In the genomic region with DNA sequence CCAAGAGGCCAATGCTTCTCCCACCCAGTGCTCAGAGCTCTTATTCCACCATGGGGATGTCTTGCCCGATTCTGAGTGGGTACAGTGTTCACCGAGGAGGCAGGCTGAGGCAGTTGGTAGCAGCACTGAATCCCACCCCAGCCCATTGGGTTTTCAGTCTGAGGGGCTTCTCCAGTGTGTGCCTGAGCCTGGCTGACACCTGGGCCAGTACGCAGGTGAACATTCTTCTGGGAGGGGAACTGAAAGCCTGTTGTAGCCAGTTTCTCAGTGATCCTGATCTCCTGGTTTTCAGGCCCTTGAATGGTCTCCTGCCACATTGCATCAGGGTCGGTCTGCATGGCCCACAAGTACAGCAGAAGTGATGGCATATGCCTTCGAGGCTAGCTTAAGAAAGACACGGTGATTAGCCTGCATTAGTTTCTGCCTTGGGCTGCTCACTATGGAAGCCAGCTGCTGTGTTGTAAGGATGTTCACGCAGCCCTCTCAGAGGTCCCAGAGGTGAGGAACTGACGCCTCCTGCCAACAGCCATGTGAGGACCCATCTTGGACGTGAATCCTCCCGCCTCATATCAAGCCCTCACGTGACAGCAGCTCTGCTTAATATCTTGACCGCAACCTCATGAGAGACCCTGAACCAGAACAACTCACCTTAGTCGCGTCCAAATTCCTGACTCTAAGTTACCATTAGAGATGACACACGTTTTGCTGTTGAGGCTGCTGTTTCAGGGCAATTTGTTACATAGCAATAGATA, we compare ENCODE assay signal across 17 cellular contexts.
DNase-seq lines count a peak whose midpoint lies in the region; TF ChIP-seq lines count a peak whose summit lies in the region.
"Had no signal": no experiment of that assay in that cellular context is flagged by ENCODE, and none has a peak within 500 bp of the region (broad histone marks: within the 10 kb centered on the region; RNA-seq: fewer than 3 reads in every experiment).

No MANE protein-coding gene starts in this region.

- peaks cover 45% of the 10 kb centered on the region for H3K4me1 Mint-ChIP-seq in mesothelial cell of epicardium
- peaks cover 37 to 49% of the 10 kb centered on the region in 2 experiments for H3K4me1 Mint-ChIP-seq in H9

- H2BK120ac ChIP-seq in mesenchymal stem cell (ENCODE audit: low read depth, low read length): no peak overlapping the region
- no peak overlapping the region for H2BK120ac ChIP-seq in H9 (ENCODE audit: low read depth, low read length, poor library complexity, severe bottlenecking)

- H2BK12ac ChIP-seq in mesenchymal stem cell (ENCODE audit: low read length in 2 of 2): no peak overlapping the region
- no peak overlapping the region for H2BK12ac ChIP-seq in H9 (ENCODE audit: insufficient read length, low read depth, low read length)

- H3K23me2 ChIP-seq in H9 (ENCODE audit: insufficient read length, low read depth, low read length, poor library complexity, severe bottlenecking): no peaks in the 10 kb centered on the region

- no peak overlapping the region for H2AFZ ChIP-seq in mesenchymal stem cell (ENCODE audit: low read depth, low read length)
- H2AFZ ChIP-seq in H9 (ENCODE audit: low read length): no peak overlapping the region

- no peak overlapping the region for H3K56ac ChIP-seq in H9 (ENCODE audit: insufficient read length, low read depth, low read length)

- H2AK5ac ChIP-seq in mesenchymal stem cell (ENCODE audit: low read length, severe bottlenecking) (peak overlapping the region; percentile 15), H9 (ENCODE audit: insufficient read length, low read length) (no peak overlapping the region)

- H3K4me3 Mint-ChIP-seq in mesothelial cell of epicardium (no peak overlapping the region), H9 (no peak overlapping the region)
- H3K4me3 Mint-ChIP-seq: HFFc6 had no signal

- H4K8ac ChIP-seq in mesenchymal stem cell (ENCODE audit: low read length): no peak overlapping the region
- H4K8ac ChIP-seq in H9 (replicated peaks; ENCODE audit: insufficient read length, low read depth, low read length): no peak overlapping the region

- TF ChIP-seq CTCF in mesothelial cell of epicardium (IDR thresholded peaks at IDR 0.05; ENCODE audit: unreplicated experiment) (no peak), H9 (conservative IDR thresholded peaks at IDR 0.05) (no peak)

- WGBS in mesenchymal stem cell: 90% methylated on average over 15 of the region's 15 CpGs
- no CpG with 5 or more reads among the region's 15 CpGs for WGBS in H9 (ENCODE audit: extremely low coverage, insufficient read length, low lambda C conversion rate)

- H3K36me3 ChIP-seq in SJCRH30 (no peaks in the 10 kb centered on the region), mesenchymal stem cell (ENCODE audit: control insufficient read depth in 1 of 2, insufficient read depth in 2 of 2, low read depth in 1 of 2, low read length in 2 of 2) (no peaks in the 10 kb centered on the region)

- H3K27ac ChIP-seq in SJCRH30 (no peak overlapping the region), mesenchymal stem cell (ENCODE audit: low read length, poor library complexity, severe bottlenecking) (no peak overlapping the region), H9 (ENCODE audit: insufficient read length, low read depth, low read length) (no peak overlapping the region)
- H3K27ac ChIP-seq: 22Rv1, C4-2B had no signal

- no peaks in the 10 kb centered on the region for H4K20me1 ChIP-seq in H9 (ENCODE audit: control insufficient read depth, insufficient read depth, insufficient read length)

- no peaks in the 10 kb centered on the region for H3K79me2 ChIP-seq in H9 (ENCODE audit: insufficient read depth, low read length)

- H3K9me3 Mint-ChIP-seq in mesothelial cell of epicardium (no peaks in the 10 kb centered on the region), H9 (peaks cover 27 to 29% of the 10 kb centered on the region in 2 experiments)
- H3K9me3 Mint-ChIP-seq: HFFc6 had no signal

- H3K9me3 ChIP-seq in SJCRH30 (replicated peaks) (no peaks in the 10 kb centered on the region), mesenchymal stem cell (ENCODE audit: control insufficient read depth, low read length) (no peaks in the 10 kb centered on the region), H9 (ENCODE audit: control insufficient read depth, low read depth, low read length) (no peaks in the 10 kb centered on the region)

- H3K27me3 Mint-ChIP-seq in mesothelial cell of epicardium (ENCODE audit: low read depth) (no peaks in the 10 kb centered on the region), H9 (ENCODE audit: low read depth) (no peaks in the 10 kb centered on the region)

- no peaks in the 10 kb centered on the region for H3K36me3 Mint-ChIP-seq in mesothelial cell of epicardium
- H3K36me3 Mint-ChIP-seq in H9 (ENCODE audit: insufficient read depth in 1 of 3, low read depth in 3 of 3): peaks cover 0 to 37% (median 21%) of the 10 kb centered on the region in 3 experiments; a peak in 6 of 7 replicates

- H3K4me1 ChIP-seq in SJCRH30: peaks cover 4% of the 10 kb centered on the region; the same call in 1 of the 2 replicates
- peaks cover 25% of the 10 kb centered on the region for H3K4me1 ChIP-seq in mesenchymal stem cell (ENCODE audit: control insufficient read depth, insufficient read depth, low read depth, low read length)
- peaks cover 4% of the 10 kb centered on the region; the same call in 1 of the 2 replicates for H3K4me1 ChIP-seq in H9 (ENCODE audit: insufficient read depth, low read length)

- no peak overlapping the region for H2BK20ac ChIP-seq in H9 (ENCODE audit: low read depth, low read length, poor library complexity, severe bottlenecking)

- H2BK5ac ChIP-seq in mesenchymal stem cell (ENCODE audit: low read depth, low read length, poor library complexity, severe bottlenecking) (no peak overlapping the region), H9 (ENCODE audit: insufficient read length, low read length) (no peak overlapping the region)

- H3K27ac Mint-ChIP-seq in mesothelial cell of epicardium (no peak overlapping the region), H9 (peak overlapping the region in 1 of 3 experiments; percentile 45; a peak in 2 of 7 replicates)
- H3K27ac Mint-ChIP-seq: HFFc6 had no signal

- no peak overlapping the region for H3K14ac ChIP-seq in mesenchymal stem cell (ENCODE audit: low read length in 2 of 2)
- H3K14ac ChIP-seq in H9 (ENCODE audit: insufficient read depth, low read length): no peak overlapping the region

- H4K91ac ChIP-seq in mesenchymal stem cell (ENCODE audit: low read length): no peak overlapping the region
- H4K91ac ChIP-seq in H9 (ENCODE audit: insufficient read length, low read depth, low read length): no peak overlapping the region

- H3K4me3 ChIP-seq in SJCRH30: no peak overlapping the region
- H3K4me3 ChIP-seq in mesenchymal stem cell (ENCODE audit: insufficient read depth in 1 of 2, low read depth in 1 of 2, low read length in 2 of 2): no peak overlapping the region

- no peak overlapping the region for H3K4me2 ChIP-seq in mesenchymal stem cell (ENCODE audit: low read length, poor library complexity, severe bottlenecking)
- no peak overlapping the region for H3K4me2 ChIP-seq in H9 (ENCODE audit: insufficient read depth, insufficient read length, low read length)

- no peak overlapping the region for H2BK15ac ChIP-seq in mesenchymal stem cell (ENCODE audit: low read depth, poor library complexity, severe bottlenecking)
- no peak overlapping the region for H2BK15ac ChIP-seq in H9 (ENCODE audit: low read depth, low read length)

- no peaks in the 10 kb centered on the region for H3K27me3 ChIP-seq in SJCRH30
- H3K27me3 ChIP-seq in mesenchymal stem cell (ENCODE audit: control insufficient read depth in 1 of 2, insufficient read depth in 1 of 2, low read length in 2 of 2): no peaks in the 10 kb centered on the region
- H3K27me3 ChIP-seq in H9 (ENCODE audit: insufficient read depth, low read length): no peaks in the 10 kb centered on the region

- no peak overlapping the region for H4K5ac ChIP-seq in H9 (ENCODE audit: insufficient read length, low read depth, low read length)

- no peaks in the 10 kb centered on the region for H3K79me1 ChIP-seq in mesenchymal stem cell (replicated peaks; ENCODE audit: low read length, poor library complexity, severe bottlenecking)
- no peaks in the 10 kb centered on the region for H3K79me1 ChIP-seq in H9 (ENCODE audit: insufficient read depth, low read depth, low read length, poor library complexity, severe bottlenecking)

- H3K9ac ChIP-seq in mesenchymal stem cell (ENCODE audit: low read length) (peak overlapping the region; percentile 67), H9 (ENCODE audit: extremely low read depth, insufficient read length, low read length) (no peak overlapping the region)

- H3K4ac ChIP-seq in mesenchymal stem cell (ENCODE audit: low read depth in 1 of 2, low read length in 2 of 2) (no peak overlapping the region), H9 (ENCODE audit: low read depth, low read length) (no peak overlapping the region)

- DNase-seq in NCI-H82 (lab: John Stamatoyannopoulos, UW): peak; percentile 71
- DNase-seq in NCI-H82 treated with DMSO at 0.1 percent for 48 hours (lab: John Stamatoyannopoulos, UW; ENCODE audit: unreplicated experiment): no peak
- DNase-seq in SJCRH30: peak; percentile 14 to 26
- DNase-seq in mesenchymal stem cell: no peak
- DNase-seq in posterior vena cava (ENCODE audit: low spot score): peak; percentile 51
- DNase-seq in mesothelial cell of epicardium (ENCODE audit: low spot score in 2 of 2, unreplicated experiment in 2 of 2): no peak
- no peak for DNase-seq in NOMO-1 treated with dmso at 0.1 percent for 144 hours (lab: John Stamatoyannopoulos, UW; ENCODE audit: unreplicated experiment)
- DNase-seq in H9: no peak
- DNase-seq: AML-193, GF-D8, HFFc6, KG1, NCI-H1105 treated with DMSO at 0.1 percent for 48 hours, NCI-H1694, PC-3 had no signal

- H3T11ph ChIP-seq in H9 (ENCODE audit: low read length): no peak overlapping the region

- no peak overlapping the region for H3K18ac ChIP-seq in mesenchymal stem cell (ENCODE audit: low read depth in 1 of 2, low read length in 2 of 2)
- no peak overlapping the region for H3K18ac ChIP-seq in H9 (ENCODE audit: insufficient read length, low read depth, low read length)

- intact Hi-C loops in posterior vena cava (cut with DNase I): loop anchor here in 1 of 2 donors (10.0 kb wide), 1 partner anchor 413 kb away; no protein-coding TSS in a partner anchor

- H3K23ac ChIP-seq in mesenchymal stem cell (ENCODE audit: low read length in 2 of 2): no peak overlapping the region
- no peak overlapping the region for H3K23ac ChIP-seq in H9 (ENCODE audit: insufficient read length, low read depth, low read length)

Comparison
In these comparisons a context has a peak if more than half of its experiments do, and no peak if none do; other contexts are left out.
1. DNase-seq: peak in NCI-H82 (single experiment), SJCRH30 (2 of 2) and posterior vena cava (single experiment); none in NCI-H82 treated with DMSO at 0.1 percent for 48 hours (single experiment), mesenchymal stem cell (single experiment), mesothelial cell of epicardium (0 of 2), NOMO-1 treated with dmso at 0.1 percent for 144 hours (single experiment) and H9 (single experiment).